1 cellular context compared by ENCODE assay signal in the genomic region with DNA sequence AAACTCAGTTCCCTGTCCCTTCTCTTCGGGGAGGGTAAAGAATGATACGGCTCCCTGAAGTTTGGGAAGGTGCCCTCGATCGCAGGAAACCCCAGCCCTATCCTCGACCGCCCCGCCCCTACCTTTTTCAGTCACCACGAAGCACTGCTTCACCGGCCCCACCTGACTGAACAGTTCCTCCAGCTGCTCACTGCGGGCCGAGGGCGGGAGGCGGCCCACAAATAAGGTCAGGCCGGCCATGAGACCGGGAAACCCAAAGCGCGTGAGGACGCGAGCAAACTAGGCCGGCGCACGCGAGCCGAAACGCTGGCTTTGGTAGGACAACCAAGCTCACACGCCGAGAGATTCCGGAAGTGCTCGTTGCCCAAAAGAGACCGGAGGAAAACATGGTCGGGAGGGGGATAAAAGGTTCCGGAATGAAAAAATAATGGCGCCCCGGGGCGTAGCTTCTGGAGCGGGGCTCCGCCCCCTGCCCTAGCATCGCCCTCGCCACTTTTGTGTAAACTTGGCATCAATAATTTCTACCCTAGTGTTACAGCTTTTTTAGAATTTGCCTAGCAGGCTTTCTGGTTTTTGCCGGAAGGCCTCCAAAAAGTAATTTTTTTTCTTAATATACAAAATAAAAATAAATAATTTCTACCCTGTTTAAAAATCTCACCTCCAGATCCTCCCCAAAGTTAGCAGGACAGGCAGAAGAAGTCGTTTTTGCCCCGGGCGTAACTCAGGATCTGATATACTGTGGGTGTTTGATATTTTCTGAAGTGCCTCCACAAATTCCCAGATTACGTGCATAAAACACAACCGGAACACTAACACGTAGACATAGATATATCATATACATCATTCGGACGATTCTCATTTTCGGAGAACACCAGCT.
TF ChIP-seq lines count a peak whose summit lies in the region.

A gene with protein sequence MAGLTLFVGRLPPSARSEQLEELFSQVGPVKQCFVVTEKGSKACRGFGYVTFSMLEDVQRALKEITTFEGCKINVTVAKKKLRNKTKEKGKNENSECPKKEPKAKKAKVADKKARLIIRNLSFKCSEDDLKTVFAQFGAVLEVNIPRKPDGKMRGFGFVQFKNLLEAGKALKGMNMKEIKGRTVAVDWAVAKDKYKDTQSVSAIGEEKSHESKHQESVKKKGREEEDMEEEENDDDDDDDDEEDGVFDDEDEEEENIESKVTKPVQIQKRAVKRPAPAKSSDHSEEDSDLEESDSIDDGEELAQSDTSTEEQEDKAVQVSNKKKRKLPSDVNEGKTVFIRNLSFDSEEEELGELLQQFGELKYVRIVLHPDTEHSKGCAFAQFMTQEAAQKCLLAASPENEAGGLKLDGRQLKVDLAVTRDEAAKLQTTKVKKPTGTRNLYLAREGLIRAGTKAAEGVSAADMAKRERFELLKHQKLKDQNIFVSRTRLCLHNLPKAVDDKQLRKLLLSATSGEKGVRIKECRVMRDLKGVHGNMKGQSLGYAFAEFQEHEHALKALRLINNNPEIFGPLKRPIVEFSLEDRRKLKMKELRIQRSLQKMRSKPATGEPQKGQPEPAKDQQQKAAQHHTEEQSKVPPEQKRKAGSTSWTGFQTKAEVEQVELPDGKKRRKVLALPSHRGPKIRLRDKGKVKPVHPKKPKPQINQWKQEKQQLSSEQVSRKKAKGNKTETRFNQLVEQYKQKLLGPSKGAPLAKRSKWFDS (minus strand): TSS at position 355 of the 877 bp plus-strand sequence. CDS start 115 bp downstream, at position 240.

TF ChIP-seq in K562, 482 proteins besides CTCF, POLR2A, EP300 and RAD21 (continued from another document and continues in another):
- TF ChIP-seq, protein P1, sequence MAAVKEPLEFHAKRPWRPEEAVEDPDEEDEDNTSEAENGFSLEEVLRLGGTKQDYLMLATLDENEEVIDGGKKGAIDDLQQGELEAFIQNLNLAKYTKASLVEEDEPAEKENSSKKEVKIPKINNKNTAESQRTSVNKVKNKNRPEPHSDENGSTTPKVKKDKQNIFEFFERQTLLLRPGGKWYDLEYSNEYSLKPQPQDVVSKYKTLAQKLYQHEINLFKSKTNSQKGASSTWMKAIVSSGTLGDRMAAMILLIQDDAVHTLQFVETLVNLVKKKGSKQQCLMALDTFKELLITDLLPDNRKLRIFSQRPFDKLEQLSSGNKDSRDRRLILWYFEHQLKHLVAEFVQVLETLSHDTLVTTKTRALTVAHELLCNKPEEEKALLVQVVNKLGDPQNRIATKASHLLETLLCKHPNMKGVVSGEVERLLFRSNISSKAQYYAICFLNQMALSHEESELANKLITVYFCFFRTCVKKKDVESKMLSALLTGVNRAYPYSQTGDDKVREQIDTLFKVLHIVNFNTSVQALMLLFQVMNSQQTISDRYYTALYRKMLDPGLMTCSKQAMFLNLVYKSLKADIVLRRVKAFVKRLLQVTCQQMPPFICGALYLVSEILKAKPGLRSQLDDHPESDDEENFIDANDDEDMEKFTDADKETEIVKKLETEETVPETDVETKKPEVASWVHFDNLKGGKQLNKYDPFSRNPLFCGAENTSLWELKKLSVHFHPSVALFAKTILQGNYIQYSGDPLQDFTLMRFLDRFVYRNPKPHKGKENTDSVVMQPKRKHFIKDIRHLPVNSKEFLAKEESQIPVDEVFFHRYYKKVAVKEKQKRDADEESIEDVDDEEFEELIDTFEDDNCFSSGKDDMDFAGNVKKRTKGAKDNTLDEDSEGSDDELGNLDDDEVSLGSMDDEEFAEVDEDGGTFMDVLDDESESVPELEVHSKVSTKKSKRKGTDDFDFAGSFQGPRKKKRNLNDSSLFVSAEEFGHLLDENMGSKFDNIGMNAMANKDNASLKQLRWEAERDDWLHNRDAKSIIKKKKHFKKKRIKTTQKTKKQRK (IDR thresholded peaks at IDR 0.05; ENCODE audit: borderline replicate concordance, low read depth, low read length): peak; percentile 24; the same call in 1 of the 2 replicates
- 0 out of 2 replicates have a peak, but pooled peaks have one; percentile 38 for TF ChIP-seq GTF2F1 (IDR thresholded peaks at IDR 0.05; ENCODE audit: low read depth, low read length)
- TF ChIP-seq ZBTB1 (CRISPR knock-in tag; IDR thresholded peaks at IDR 0.05; ENCODE audit: borderline replicate concordance, low read depth): peak; percentile 86
- TF ChIP-seq ARID1B (IDR thresholded peaks at IDR 0.05): no peak
- TF ChIP-seq HDAC1 (IDR thresholded peaks at IDR 0.05): peak; percentile 23 to 100; a peak in 2 of 4 replicates
- TF ChIP-seq, protein P2, sequence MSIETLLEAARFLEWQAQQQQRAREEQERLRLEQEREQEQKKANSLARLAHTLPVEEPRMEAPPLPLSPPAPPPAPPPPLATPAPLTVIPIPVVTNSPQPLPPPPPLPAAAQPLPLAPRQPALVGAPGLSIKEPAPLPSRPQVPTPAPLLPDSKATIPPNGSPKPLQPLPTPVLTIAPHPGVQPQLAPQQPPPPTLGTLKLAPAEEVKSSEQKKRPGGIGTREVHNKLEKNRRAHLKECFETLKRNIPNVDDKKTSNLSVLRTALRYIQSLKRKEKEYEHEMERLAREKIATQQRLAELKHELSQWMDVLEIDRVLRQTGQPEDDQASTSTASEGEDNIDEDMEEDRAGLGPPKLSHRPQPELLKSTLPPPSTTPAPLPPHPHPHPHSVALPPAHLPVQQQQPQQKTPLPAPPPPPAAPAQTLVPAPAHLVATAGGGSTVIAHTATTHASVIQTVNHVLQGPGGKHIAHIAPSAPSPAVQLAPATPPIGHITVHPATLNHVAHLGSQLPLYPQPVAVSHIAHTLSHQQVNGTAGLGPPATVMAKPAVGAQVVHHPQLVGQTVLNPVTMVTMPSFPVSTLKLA (conservative IDR thresholded peaks at IDR 0.05): peak; percentile 96 to 99
- TF ChIP-seq, protein P3, sequence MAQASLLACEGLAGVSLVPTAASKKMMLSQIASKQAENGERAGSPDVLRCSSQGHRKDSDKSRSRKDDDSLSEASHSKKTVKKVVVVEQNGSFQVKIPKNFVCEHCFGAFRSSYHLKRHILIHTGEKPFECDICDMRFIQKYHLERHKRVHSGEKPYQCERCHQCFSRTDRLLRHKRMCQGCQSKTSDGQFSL (CRISPR knock-in tag; IDR thresholded peaks at IDR 0.05): no peak
- TF ChIP-seq, protein P3 (tag; IDR thresholded peaks at IDR 0.05): no peak
- peak; percentile 54; the same call in 1 of the 2 replicates for TF ChIP-seq POLR2AphosphoS2 (IDR thresholded peaks at IDR 0.05; ENCODE audit: low read length)
- peak; percentile 96 for TF ChIP-seq NBN (IDR thresholded peaks at IDR 0.05; ENCODE audit: low read depth)
- TF ChIP-seq, protein P4, sequence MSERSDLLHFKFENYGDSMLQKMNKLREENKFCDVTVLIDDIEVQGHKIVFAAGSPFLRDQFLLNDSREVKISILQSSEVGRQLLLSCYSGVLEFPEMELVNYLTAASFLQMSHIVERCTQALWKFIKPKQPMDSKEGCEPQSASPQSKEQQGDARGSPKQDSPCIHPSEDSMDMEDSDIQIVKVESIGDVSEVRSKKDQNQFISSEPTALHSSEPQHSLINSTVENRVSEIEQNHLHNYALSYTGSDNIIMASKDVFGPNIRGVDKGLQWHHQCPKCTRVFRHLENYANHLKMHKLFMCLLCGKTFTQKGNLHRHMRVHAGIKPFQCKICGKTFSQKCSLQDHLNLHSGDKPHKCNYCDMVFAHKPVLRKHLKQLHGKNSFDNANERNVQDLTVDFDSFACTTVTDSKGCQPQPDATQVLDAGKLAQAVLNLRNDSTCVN (CRISPR knock-in tag; IDR thresholded peaks at IDR 0.05): peak; percentile 33; the same call in 1 of the 2 replicates
- peak; percentile 80 for TF ChIP-seq POU5F1 (IDR thresholded peaks at IDR 0.05; ENCODE audit: borderline replicate concordance, low read depth, low read length, partially characterized antibody)
- TF ChIP-seq, protein P5, sequence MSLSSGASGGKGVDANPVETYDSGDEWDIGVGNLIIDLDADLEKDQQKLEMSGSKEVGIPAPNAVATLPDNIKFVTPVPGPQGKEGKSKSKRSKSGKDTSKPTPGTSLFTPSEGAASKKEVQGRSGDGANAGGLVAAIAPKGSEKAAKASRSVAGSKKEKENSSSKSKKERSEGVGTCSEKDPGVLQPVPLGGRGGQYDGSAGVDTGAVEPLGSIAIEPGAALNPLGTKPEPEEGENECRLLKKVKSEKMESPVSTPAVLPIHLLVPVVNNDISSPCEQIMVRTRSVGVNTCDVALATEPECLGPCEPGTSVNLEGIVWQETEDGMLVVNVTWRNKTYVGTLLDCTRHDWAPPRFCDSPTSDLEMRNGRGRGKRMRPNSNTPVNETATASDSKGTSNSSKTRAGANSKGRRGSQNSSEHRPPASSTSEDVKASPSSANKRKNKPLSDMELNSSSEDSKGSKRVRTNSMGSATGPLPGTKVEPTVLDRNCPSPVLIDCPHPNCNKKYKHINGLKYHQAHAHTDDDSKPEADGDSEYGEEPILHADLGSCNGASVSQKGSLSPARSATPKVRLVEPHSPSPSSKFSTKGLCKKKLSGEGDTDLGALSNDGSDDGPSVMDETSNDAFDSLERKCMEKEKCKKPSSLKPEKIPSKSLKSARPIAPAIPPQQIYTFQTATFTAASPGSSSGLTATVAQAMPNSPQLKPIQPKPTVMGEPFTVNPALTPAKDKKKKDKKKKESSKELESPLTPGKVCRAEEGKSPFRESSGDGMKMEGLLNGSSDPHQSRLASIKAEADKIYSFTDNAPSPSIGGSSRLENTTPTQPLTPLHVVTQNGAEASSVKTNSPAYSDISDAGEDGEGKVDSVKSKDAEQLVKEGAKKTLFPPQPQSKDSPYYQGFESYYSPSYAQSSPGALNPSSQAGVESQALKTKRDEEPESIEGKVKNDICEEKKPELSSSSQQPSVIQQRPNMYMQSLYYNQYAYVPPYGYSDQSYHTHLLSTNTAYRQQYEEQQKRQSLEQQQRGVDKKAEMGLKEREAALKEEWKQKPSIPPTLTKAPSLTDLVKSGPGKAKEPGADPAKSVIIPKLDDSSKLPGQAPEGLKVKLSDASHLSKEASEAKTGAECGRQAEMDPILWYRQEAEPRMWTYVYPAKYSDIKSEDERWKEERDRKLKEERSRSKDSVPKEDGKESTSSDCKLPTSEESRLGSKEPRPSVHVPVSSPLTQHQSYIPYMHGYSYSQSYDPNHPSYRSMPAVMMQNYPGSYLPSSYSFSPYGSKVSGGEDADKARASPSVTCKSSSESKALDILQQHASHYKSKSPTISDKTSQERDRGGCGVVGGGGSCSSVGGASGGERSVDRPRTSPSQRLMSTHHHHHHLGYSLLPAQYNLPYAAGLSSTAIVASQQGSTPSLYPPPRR (CRISPR knock-in tag; IDR thresholded peaks at IDR 0.05; ENCODE audit: borderline replicate concordance): peak; percentile 93
- TF ChIP-seq, protein P6, sequence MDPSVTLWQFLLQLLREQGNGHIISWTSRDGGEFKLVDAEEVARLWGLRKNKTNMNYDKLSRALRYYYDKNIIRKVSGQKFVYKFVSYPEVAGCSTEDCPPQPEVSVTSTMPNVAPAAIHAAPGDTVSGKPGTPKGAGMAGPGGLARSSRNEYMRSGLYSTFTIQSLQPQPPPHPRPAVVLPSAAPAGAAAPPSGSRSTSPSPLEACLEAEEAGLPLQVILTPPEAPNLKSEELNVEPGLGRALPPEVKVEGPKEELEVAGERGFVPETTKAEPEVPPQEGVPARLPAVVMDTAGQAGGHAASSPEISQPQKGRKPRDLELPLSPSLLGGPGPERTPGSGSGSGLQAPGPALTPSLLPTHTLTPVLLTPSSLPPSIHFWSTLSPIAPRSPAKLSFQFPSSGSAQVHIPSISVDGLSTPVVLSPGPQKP (CRISPR knock-in tag; IDR thresholded peaks at IDR 0.05): 0 out of 2 replicates have a peak, but pooled peaks have one; percentile 58
- TF ChIP-seq FOXK2 (conservative IDR thresholded peaks at IDR 0.05 in 1 of 2, IDR thresholded peaks at IDR 0.05 in 1 of 2; ENCODE audit: low read depth in 2 of 2): peak; percentile 91 to 93
- peak; percentile 98 for TF ChIP-seq TAF1 (IDR thresholded peaks at IDR 0.05; ENCODE audit: control insufficient read depth, extremely low read depth, insufficient read depth, low read length, severe bottlenecking)
- peak; percentile 100 for TF ChIP-seq DIDO1 (tag; IDR thresholded peaks at IDR 0.05; ENCODE audit: low read depth)
- peak; percentile 99 for TF ChIP-seq EP400 (IDR thresholded peaks at IDR 0.05)
- TF ChIP-seq, protein P7, sequence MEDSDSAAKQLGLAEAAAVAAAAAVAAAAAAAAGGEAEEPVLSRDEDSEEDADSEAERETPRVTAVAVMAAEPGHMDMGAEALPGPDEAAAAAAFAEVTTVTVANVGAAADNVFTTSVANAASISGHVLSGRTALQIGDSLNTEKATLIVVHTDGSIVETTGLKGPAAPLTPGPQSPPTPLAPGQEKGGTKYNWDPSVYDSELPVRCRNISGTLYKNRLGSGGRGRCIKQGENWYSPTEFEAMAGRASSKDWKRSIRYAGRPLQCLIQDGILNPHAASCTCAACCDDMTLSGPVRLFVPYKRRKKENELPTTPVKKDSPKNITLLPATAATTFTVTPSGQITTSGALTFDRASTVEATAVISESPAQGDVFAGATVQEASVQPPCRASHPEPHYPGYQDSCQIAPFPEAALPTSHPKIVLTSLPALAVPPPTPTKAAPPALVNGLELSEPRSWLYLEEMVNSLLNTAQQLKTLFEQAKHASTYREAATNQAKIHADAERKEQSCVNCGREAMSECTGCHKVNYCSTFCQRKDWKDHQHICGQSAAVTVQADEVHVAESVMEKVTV (CRISPR knock-in tag; IDR thresholded peaks at IDR 0.05): no peak
- TF ChIP-seq, protein P8, sequence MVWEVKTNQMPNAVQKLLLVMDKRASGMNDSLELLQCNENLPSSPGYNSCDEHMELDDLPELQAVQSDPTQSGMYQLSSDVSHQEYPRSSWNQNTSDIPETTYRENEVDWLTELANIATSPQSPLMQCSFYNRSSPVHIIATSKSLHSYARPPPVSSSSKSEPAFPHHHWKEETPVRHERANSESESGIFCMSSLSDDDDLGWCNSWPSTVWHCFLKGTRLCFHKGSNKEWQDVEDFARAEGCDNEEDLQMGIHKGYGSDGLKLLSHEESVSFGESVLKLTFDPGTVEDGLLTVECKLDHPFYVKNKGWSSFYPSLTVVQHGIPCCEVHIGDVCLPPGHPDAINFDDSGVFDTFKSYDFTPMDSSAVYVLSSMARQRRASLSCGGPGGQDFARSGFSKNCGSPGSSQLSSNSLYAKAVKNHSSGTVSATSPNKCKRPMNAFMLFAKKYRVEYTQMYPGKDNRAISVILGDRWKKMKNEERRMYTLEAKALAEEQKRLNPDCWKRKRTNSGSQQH (CRISPR knock-in tag; IDR thresholded peaks at IDR 0.05): 0 out of 2 replicates have a peak, but pooled peaks have one; percentile 16
- no peak for TF ChIP-seq RBM15 (IDR thresholded peaks at IDR 0.05; ENCODE audit: insufficient read depth, low read length)
- TF ChIP-seq CBFA2T3 (IDR thresholded peaks at IDR 0.05): peak; percentile 29
- TF ChIP-seq, protein P9, sequence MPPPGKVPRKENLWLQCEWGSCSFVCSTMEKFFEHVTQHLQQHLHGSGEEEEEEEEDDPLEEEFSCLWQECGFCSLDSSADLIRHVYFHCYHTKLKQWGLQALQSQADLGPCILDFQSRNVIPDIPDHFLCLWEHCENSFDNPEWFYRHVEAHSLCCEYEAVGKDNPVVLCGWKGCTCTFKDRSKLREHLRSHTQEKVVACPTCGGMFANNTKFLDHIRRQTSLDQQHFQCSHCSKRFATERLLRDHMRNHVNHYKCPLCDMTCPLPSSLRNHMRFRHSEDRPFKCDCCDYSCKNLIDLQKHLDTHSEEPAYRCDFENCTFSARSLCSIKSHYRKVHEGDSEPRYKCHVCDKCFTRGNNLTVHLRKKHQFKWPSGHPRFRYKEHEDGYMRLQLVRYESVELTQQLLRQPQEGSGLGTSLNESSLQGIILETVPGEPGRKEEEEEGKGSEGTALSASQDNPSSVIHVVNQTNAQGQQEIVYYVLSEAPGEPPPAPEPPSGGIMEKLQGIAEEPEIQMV (tag; conservative IDR thresholded peaks at IDR 0.05; ENCODE audit: low read depth): no peak
